ENCODE assay signal across 19 cellular contexts in genomic region chr6:11780097-11780428, GRCh38. TPM values are rescaled to one million over a fixed set of nuclear protein-coding genes. Genes with fewer than 3 reads are reported as not detected.
A peak's percentile ranks its signal among the peaks of the same experiment; 100 is the strongest.
DNase-seq lines count a peak whose midpoint lies in the region; ATAC-seq and TF ChIP-seq lines count a peak whose summit lies in the region.
"Had no signal": no experiment of that assay in that cellular context is flagged by ENCODE, and none has a peak within 500 bp of the region (broad histone marks: within the 10 kb centered on the region; RNA-seq: fewer than 3 reads in every experiment).

No MANE protein-coding gene starts in this region.

- no peak overlapping the region for H3K4me3 ChIP-seq in BLaER1
- no peak overlapping the region for H3K4me3 ChIP-seq in mucosa of descending colon
- no peak overlapping the region for H3K4me3 ChIP-seq in transverse colon
- no peak overlapping the region for H3K4me3 ChIP-seq in MG63
- H3K4me3 ChIP-seq: GM12878, HAP-1 had no signal

- ATAC-seq in mucosa of descending colon: peak; percentile 15
- ATAC-seq: GM12878, HepG2 had no signal

- no peak overlapping the region for H3K9ac ChIP-seq in BLaER1

- peak overlapping the region; percentile 56 for H3K4me2 ChIP-seq in BLaER1

- TF ChIP-seq EP300 in transverse colon (IDR thresholded peaks at IDR 0.05; ENCODE audit: low read depth): no peak

- WGBS in transverse colon (ENCODE audit: low coverage in 1 of 2), 2 donors: 20 to 36% methylated on average over 1 to 2 of the region's 2 CpGs

- in situ Hi-C loops in transverse colon (cut with MboI; ENCODE audit: low pct_ligation_motif_present in 1 of 4, low pct_unique_long_range_greater_than_20kb in 1 of 4, low sequenced_read_pairs in 3 of 4): no loop called here

- intact Hi-C loops in mucosa of descending colon (cut with DNase I, micrococcal nuclease): no loop called here
- intact Hi-C loops in transverse colon (cut with DNase I; ENCODE audit: low total_unique reads): no loop called here

- H3K27me3 ChIP-seq in BLaER1: no peaks in the 10 kb centered on the region
- no peaks in the 10 kb centered on the region for H3K27me3 ChIP-seq in transverse colon
- H3K27me3 ChIP-seq in MG63: no peaks in the 10 kb centered on the region

- peaks cover 36% of the 10 kb centered on the region for H3K4me1 ChIP-seq in BLaER1
- H3K4me1 ChIP-seq in mucosa of descending colon (ENCODE audit: low read depth): peaks cover 12% of the 10 kb centered on the region
- H3K4me1 ChIP-seq in transverse colon: peaks cover 4 to 15% (median 7%) of the 10 kb centered on the region in 4 donors
- H3K4me1 ChIP-seq: HAP-1 had no signal

- TF ChIP-seq CTCF in mucosa of descending colon (IDR thresholded peaks at IDR 0.05): no peak
- no peak for TF ChIP-seq CTCF in transverse colon (IDR thresholded peaks at IDR 0.05)

- no peaks in the 10 kb centered on the region for H4K20me1 ChIP-seq in BLaER1

- DNase-seq in foreskin melanocyte: peak; percentile 33
- DNase-seq in mucosa of descending colon: no peak
- DNase-seq in transverse colon: no peak
- no peak for DNase-seq in MG63
- no peak for DNase-seq in SHP77 (lab: John Stamatoyannopoulos, UW)
- no peak for DNase-seq in SK-N-DZ (ENCODE audit: low spot score)
- DNase-seq: 8988T; CD4-positive, CD25-positive, alpha-beta regulatory T cell; CD8-positive, alpha-beta memory T cell; COR-L47; DMS 273 treated with DMSO at 0.1 percent for 48 hours; DMS53; DND-41; EL had no signal

- no peak for TF ChIP-seq POLR2A in transverse colon (IDR thresholded peaks at IDR 0.05)

- no peaks in the 10 kb centered on the region for H3K36me3 ChIP-seq in BLaER1
- H3K36me3 ChIP-seq in mucosa of descending colon (ENCODE audit: low read depth): no peaks in the 10 kb centered on the region
- no peaks in the 10 kb centered on the region for H3K36me3 ChIP-seq in transverse colon
- no peaks in the 10 kb centered on the region for H3K36me3 ChIP-seq in MG63
- H3K36me3 ChIP-seq: HAP-1 had no signal

- H3K9me3 ChIP-seq in BLaER1: peaks cover 16% of the 10 kb centered on the region
- H3K9me3 ChIP-seq in mucosa of descending colon: no peaks in the 10 kb centered on the region
- no peaks in the 10 kb centered on the region for H3K9me3 ChIP-seq in transverse colon
- H3K9me3 ChIP-seq in MG63: no peaks in the 10 kb centered on the region
- H3K9me3 ChIP-seq: HAP-1 had no signal

- H3K27ac ChIP-seq in BLaER1 (no peak overlapping the region), transverse colon (peak overlapping the region; percentile 83 to 88 (median 84))

RNA-seq across cellular contexts. Expression of gene ADTRP, which starts 1.5 kb away (rescaled TPM):
- total RNA-seq in mucosa of descending colon (100 to 1,000 TPM in 1 of 3 donors, 10 to 100 TPM in 2; 68.5 to 239 (median 91.9) TPM), transverse colon (100 to 1,000 TPM; 119 to 199 (median 181) TPM)
- total RNA-seq in MG63 (2014; rRNA removed; shearing (Covaris generic); ENCODE audit: low replicate concordance): 1.5 and 2.1 TPM in 2 replicates
- polyA plus RNA-seq in SK-N-DZ (2014; cell fraction: cytosol; rRNA removed): not detected in 2 replicates
- not detected in 2 replicates for polyA plus RNA-seq in SK-N-DZ (2014; cell fraction: nucleus; rRNA removed)
- total RNA-seq: A673, HepG2 had no signal
- polyA plus RNA-seq: CD8-positive, alpha-beta memory T cell; HepG2 had no signal

Comparison
In these comparisons a context has a peak if more than half of its experiments do, and no peak if none do; other contexts are left out.
1. RNA of gene ADTRP, which starts 1.5 kb away (total RNA-seq): 119 to 199 TPM in transverse colon and 68.5 to 239 TPM in mucosa of descending colon; 1.5 to 2.1 TPM in MG63; every median in the first group is over 10 times any median in the second.